19 cellular contexts compared by ENCODE assay signal in genomic region chr19:16232568-16232967, GRCh38. TPM values are rescaled to one million over a fixed set of nuclear protein-coding genes. Genes with fewer than 3 reads are reported as not detected.
DNase-seq lines count a peak whose midpoint lies in the region; ATAC-seq and TF ChIP-seq lines count a peak whose summit lies in the region.
"Had no signal": no experiment of that assay in that cellular context is flagged by ENCODE, and none has a peak within 500 bp of the region (broad histone marks: within the 10 kb centered on the region; RNA-seq: fewer than 3 reads in every experiment).

No MANE protein-coding gene starts in this region.

- DNase-seq in activated naive CD8-positive, alpha-beta T cell treated with anti-CD3 and anti-CD28 coated beads, Interleukin-2, amount 10 ng/mL, durations not matched to agents 7 days and 5 days = no peak
- no peak for DNase-seq in activated naive CD8-positive, alpha-beta T cell treated with anti-CD3 and anti-CD28 coated beads for 36 hours
- DNase-seq in RWPE1 (ENCODE audit: low spot score) (no peak), endodermal cell (peak; percentile 63), NCI-H1105 treated with DMSO at 0.1 percent for 48 hours (lab: John Stamatoyannopoulos, UW) (no peak), hypothalamus (lab: John Stamatoyannopoulos, UW) (no peak), left lobe of liver (ENCODE audit: low spot score) (no peak)
- DNase-seq: DMS79 treated with DMSO at 0.1 percent for 48 hours; GM23248; HFFc6; KBM-7; NCI-H1048; NCI-H1694; NCI-H345; NCI-H526 treated with DMSO at 0.1 percent for 48 hours; NK-92 treated with Interleukin-12 subunit alpha and Interleukin-12 subunit beta, amount 100 ng/mL, for 24 hours had no signal

- POLR2A ChIA-PET in activated naive CD8-positive, alpha-beta T cell treated with anti-CD3 and anti-CD28 coated beads, Interleukin-2, amount 10 ng/mL, durations not matched to agents 7 days and 5 days (lab: Charles Lee) = no interaction called here
- POLR2A ChIA-PET in RWPE1 (lab: Yijun Ruan, JAX; ENCODE audit: low non-redundant PET) = no interaction called here

- H3K9me3 Mint-ChIP-seq in activated naive CD8-positive, alpha-beta T cell treated with anti-CD3 and anti-CD28 coated beads, Interleukin-2, amount 10 ng/mL, durations not matched to agents 7 days and 5 days = peaks cover 1% of the 10 kb centered on the region
- H3K9me3 Mint-ChIP-seq in activated naive CD8-positive, alpha-beta T cell treated with anti-CD3 and anti-CD28 coated beads for 36 hours = peaks cover 11% of the 10 kb centered on the region
- peaks cover 3% of the 10 kb centered on the region for H3K9me3 Mint-ChIP-seq in endodermal cell
- H3K9me3 Mint-ChIP-seq: CD4-positive, alpha-beta T cell; HFFc6 had no signal

- no peaks in the 10 kb centered on the region for H3K4me1 ChIP-seq in endodermal cell (ENCODE audit: control insufficient read depth, insufficient read depth, low read length)

- H3K9me3 ChIP-seq in endodermal cell (ENCODE audit: control insufficient read depth, low read length) = no peaks in the 10 kb centered on the region

- H3K27me3 ChIP-seq in endodermal cell (ENCODE audit: control insufficient read depth, insufficient read depth, low read length, poor library complexity, severe bottlenecking) = no peaks in the 10 kb centered on the region

- peaks cover 44% of the 10 kb centered on the region for H3K36me3 Mint-ChIP-seq in activated naive CD8-positive, alpha-beta T cell treated with anti-CD3 and anti-CD28 coated beads, Interleukin-2, amount 10 ng/mL, durations not matched to agents 7 days and 5 days
- H3K36me3 Mint-ChIP-seq in activated naive CD8-positive, alpha-beta T cell treated with anti-CD3 and anti-CD28 coated beads for 36 hours = peaks cover 44% of the 10 kb centered on the region
- H3K36me3 Mint-ChIP-seq in endodermal cell (ENCODE audit: low read depth) = peaks cover 64% of the 10 kb centered on the region

- CTCF ChIA-PET in RWPE1 (lab: Yijun Ruan, JAX) = no interaction called here

- H3K36me3 ChIP-seq in endodermal cell (ENCODE audit: control insufficient read depth, insufficient read depth, low read length) = peaks cover 12% of the 10 kb centered on the region

- peak overlapping the region; percentile 40 for H3K27ac Mint-ChIP-seq in activated naive CD8-positive, alpha-beta T cell treated with anti-CD3 and anti-CD28 coated beads, Interleukin-2, amount 10 ng/mL, durations not matched to agents 7 days and 5 days
- no peak overlapping the region for H3K27ac Mint-ChIP-seq in activated naive CD8-positive, alpha-beta T cell treated with anti-CD3 and anti-CD28 coated beads for 36 hours
- no peak overlapping the region for H3K27ac Mint-ChIP-seq in endodermal cell
- H3K27ac Mint-ChIP-seq: CD4-positive, alpha-beta T cell; HFFc6 had no signal

- 90 to 95% methylated on average over 8 to 13 of the region's 13 CpGs for WGBS in endodermal cell (ENCODE audit: insufficient coverage in 1 of 2, insufficient read length in 1 of 2), 2 experiments

- TF ChIP-seq CTCF in RWPE1 (conservative IDR thresholded peaks at IDR 0.05; ENCODE audit: low read depth) = no peak
- peak; percentile 11 for TF ChIP-seq CTCF in endodermal cell (conservative IDR thresholded peaks at IDR 0.05)

- no peak for ATAC-seq in activated naive CD8-positive, alpha-beta T cell treated with anti-CD3 and anti-CD28 coated beads, Interleukin-2, amount 10 ng/mL, durations not matched to agents 7 days and 5 days (ENCODE audit: low read depth)
- ATAC-seq in GM21717 (IDR thresholded peaks at IDR 0.05; ENCODE audit: unreplicated experiment) (no peak), left lobe of liver (no peak)

- no peak overlapping the region for H3K4me3 ChIP-seq in endodermal cell (ENCODE audit: low read length)
- H3K4me3 ChIP-seq: GM23248 had no signal

- H3K4me3 Mint-ChIP-seq in activated naive CD8-positive, alpha-beta T cell treated with anti-CD3 and anti-CD28 coated beads, Interleukin-2, amount 10 ng/mL, durations not matched to agents 7 days and 5 days = no peak overlapping the region
- no peak overlapping the region for H3K4me3 Mint-ChIP-seq in activated naive CD8-positive, alpha-beta T cell treated with anti-CD3 and anti-CD28 coated beads for 36 hours
- no peak overlapping the region for H3K4me3 Mint-ChIP-seq in endodermal cell
- H3K4me3 Mint-ChIP-seq: CD4-positive, alpha-beta T cell; HFFc6 had no signal

- H3K9ac ChIP-seq in endodermal cell (ENCODE audit: extremely low read depth, low read length, poor library complexity, severe bottlenecking) = no peak overlapping the region
- H3K9ac ChIP-seq: GM23248 had no signal

- H3K27ac ChIP-seq in RWPE1 (peak overlapping the region; percentile 10; the same call in 1 of the 2 replicates), endodermal cell (ENCODE audit: low read depth, low read length) (no peak overlapping the region)
- H3K27ac ChIP-seq: GM23248 had no signal

- H3K27me3 Mint-ChIP-seq in activated naive CD8-positive, alpha-beta T cell treated with anti-CD3 and anti-CD28 coated beads, Interleukin-2, amount 10 ng/mL, durations not matched to agents 7 days and 5 days = no peaks in the 10 kb centered on the region
- no peaks in the 10 kb centered on the region for H3K27me3 Mint-ChIP-seq in activated naive CD8-positive, alpha-beta T cell treated with anti-CD3 and anti-CD28 coated beads for 36 hours
- no peaks in the 10 kb centered on the region for H3K27me3 Mint-ChIP-seq in endodermal cell (ENCODE audit: insufficient read depth)
- H3K27me3 Mint-ChIP-seq: CD4-positive, alpha-beta T cell had no signal

- H3K4me1 Mint-ChIP-seq in activated naive CD8-positive, alpha-beta T cell treated with anti-CD3 and anti-CD28 coated beads, Interleukin-2, amount 10 ng/mL, durations not matched to agents 7 days and 5 days = peaks cover 16% of the 10 kb centered on the region
- peaks cover 23% of the 10 kb centered on the region for H3K4me1 Mint-ChIP-seq in activated naive CD8-positive, alpha-beta T cell treated with anti-CD3 and anti-CD28 coated beads for 36 hours
- H3K4me1 Mint-ChIP-seq in endodermal cell = peaks cover 2% of the 10 kb centered on the region

RNA-seq across cellular contexts. Expression of gene AP1M1, which starts 34.9 kb away (rescaled TPM):
- total RNA-seq in activated naive CD8-positive, alpha-beta T cell treated with anti-CD3 and anti-CD28 coated beads, Interleukin-2, amount 10 ng/mL, durations not matched to agents 7 days and 5 days = 100 to 1,000 TPM; 132 to 135 TPM
- 10 to 100 TPM; 90.7 to 97.2 TPM for total RNA-seq in activated naive CD8-positive, alpha-beta T cell treated with anti-CD3 and anti-CD28 coated beads for 36 hours
- total RNA-seq in endodermal cell = 10 to 100 TPM; 35.0 to 51.6 TPM
- 85.8 TPM for polyA plus RNA-seq in endodermal cell (2013, experiment 1 of 2)
- 91.7 TPM for polyA plus RNA-seq in endodermal cell (2013, experiment 2 of 2)
- total RNA-seq in left lobe of liver = 76.5 TPM

RNA-seq across cellular contexts. Expression of gene FAM32A, which starts 47.4 kb away (rescaled TPM):
- total RNA-seq in activated naive CD8-positive, alpha-beta T cell treated with anti-CD3 and anti-CD28 coated beads, Interleukin-2, amount 10 ng/mL, durations not matched to agents 7 days and 5 days = 10 to 100 TPM; 61.4 to 63.4 TPM
- total RNA-seq in activated naive CD8-positive, alpha-beta T cell treated with anti-CD3 and anti-CD28 coated beads for 36 hours = 10 to 100 TPM; 65.0 to 66.3 TPM
- total RNA-seq in endodermal cell (10 to 100 TPM; 71.8 to 80.1 TPM), left lobe of liver (32.9 TPM)
- 84.7 TPM for polyA plus RNA-seq in endodermal cell (2013, experiment 1 of 2)
- 89.8 TPM for polyA plus RNA-seq in endodermal cell (2013, experiment 2 of 2)

RNA-seq across cellular contexts. Expression of gene CIB3, which starts 59.2 kb away (rescaled TPM):
- total RNA-seq in activated naive CD8-positive, alpha-beta T cell treated with anti-CD3 and anti-CD28 coated beads, Interleukin-2, amount 10 ng/mL, durations not matched to agents 7 days and 5 days = not detected
- not detected for total RNA-seq in activated naive CD8-positive, alpha-beta T cell treated with anti-CD3 and anti-CD28 coated beads for 36 hours
- total RNA-seq in endodermal cell (not detected), left lobe of liver (not detected)
- polyA plus RNA-seq in endodermal cell (2013, experiment 1 of 2) = not detected
- polyA plus RNA-seq in endodermal cell (2013, experiment 2 of 2) = not detected
- total RNA-seq: A673; CD4-positive, alpha-beta T cell; GM23248; HFFc6 had no signal
- polyA plus RNA-seq: GM23248 had no signal
